Comparison of ENCODE assay signal across 22 cellular contexts in genomic region chr2:72173640-72174321, GRCh38. TPM values are rescaled to one million over a fixed set of nuclear protein-coding genes. Genes with fewer than 3 reads are reported as not detected.
DNase-seq lines count a peak whose midpoint lies in the region; ATAC-seq, FAIRE-seq and TF ChIP-seq lines count a peak whose summit lies in the region.
"Had no signal": no experiment of that assay in that cellular context is flagged by ENCODE, and none has a peak within 500 bp of the region (broad histone marks: within the 10 kb centered on the region; RNA-seq: fewer than 3 reads in every experiment).

No MANE protein-coding gene starts in this region.

- H3K9me2 ChIP-seq in GM23338 (ENCODE audit: insufficient read depth) = no peaks in the 10 kb centered on the region

- H3K27ac ChIP-seq in GM23338 (ENCODE audit: low read depth) (no peak overlapping the region), H1 (ENCODE audit: low read depth, low read length) (no peak overlapping the region), neuronal stem cell (replicated peaks; ENCODE audit: low read length) (no peak overlapping the region)
- H3K27ac ChIP-seq: epithelial cell of prostate, GM23248, right lobe of liver, suprapubic skin, VCaP had no signal

- H3K9me3 ChIP-seq in H1 (ENCODE audit: insufficient read depth in 2 of 2, low read depth in 1 of 2, low read length in 1 of 2) (no peaks in the 10 kb centered on the region), neuronal stem cell (replicated peaks in 1 of 2; ENCODE audit: control insufficient read depth in 2 of 2, insufficient read depth in 1 of 2, low read depth in 1 of 2, low read length in 2 of 2) (no peaks in the 10 kb centered on the region)
- H3K9me3 ChIP-seq: right lobe of liver, suprapubic skin had no signal

- no peak overlapping the region for H3K56ac ChIP-seq in H1 (replicated peaks; ENCODE audit: insufficient read length, low read depth, low read length)

- H3K36me3 Mint-ChIP-seq in GM23338 (ENCODE audit: low read depth) = no peaks in the 10 kb centered on the region; the same call in 2 of the 3 replicates

- H3K27me3 Mint-ChIP-seq in GM23338 (ENCODE audit: insufficient read depth, low read depth, poor library complexity) = peaks cover 3% of the 10 kb centered on the region
- H3K27me3 Mint-ChIP-seq: activated naive CD8-positive, alpha-beta T cell treated with anti-CD3 and anti-CD28 coated beads, Interleukin-2, amount 50 U/mL, for 24 hours had no signal

- no peak for TF ChIP-seq RAD21 in H1 (IDR thresholded peaks at IDR 0.05 in 1 of 2, conservative IDR thresholded peaks at IDR 0.05 in 1 of 2; ENCODE audit: low read depth in 2 of 2, low read length in 2 of 2)

- H2AFZ ChIP-seq in GM23338 = no peak overlapping the region
- H2AFZ ChIP-seq in H1 (ENCODE audit: low read length) = no peak overlapping the region
- H2AFZ ChIP-seq in neuronal stem cell (ENCODE audit: low read length) = peak overlapping the region; percentile 51
- H2AFZ ChIP-seq: GM23248 had no signal

- no peaks in the 10 kb centered on the region for H3K36me3 ChIP-seq in GM23338 (ENCODE audit: insufficient read depth)
- no peaks in the 10 kb centered on the region; a peak in 1 of 8 replicates for H3K36me3 ChIP-seq in H1 (ENCODE audit: control insufficient read depth in 2 of 4, insufficient read depth in 4 of 4, low read length in 3 of 4)
- H3K36me3 ChIP-seq in neuronal stem cell (replicated peaks in 1 of 2; ENCODE audit: control insufficient read depth in 2 of 2, insufficient read depth in 2 of 2, low read length in 2 of 2) = peaks cover 0 to 13% of the 10 kb centered on the region in 2 donors
- H3K36me3 ChIP-seq: right lobe of liver had no signal

- WGBS in H1 (ENCODE audit: extremely low coverage in 1 of 2, insufficient coverage in 1 of 2, insufficient read length in 1 of 2, insufficient replicate concordance in 2 of 2, low coverage in 1 of 2, low lambda C conversion rate in 2 of 2, missing lambda C conversion rate in 1 of 2), 2 experiments = 75% methylated on average over 8 of the region's 8 CpGs; no CpG with 5 or more reads in 1 of the 2 experiments
- no CpG with 5 or more reads among the region's 8 CpGs for WGBS in neuronal stem cell (ENCODE audit: extremely low coverage in 2 of 2, insufficient read length in 2 of 2, insufficient replicate concordance in 1 of 2), 2 donors

- H2BK12ac ChIP-seq in H1 (ENCODE audit: low read depth, low read length) (0 out of 2 replicates have a peak overlapping the region, but pooled peaks have one; percentile 29), neuronal stem cell (ENCODE audit: low read length) (no peak overlapping the region)

- DNase-seq in GM23338 (ENCODE audit: low spot score) (peak; percentile 15), RKO (ENCODE audit: low spot score) (peak; percentile 16), H1 (ENCODE audit: low read depth in 1 of 2, low spot score in 2 of 2) (no peak), neuronal stem cell (ENCODE audit: low spot score) (no peak), NCI-H510A treated with DMSO at 0.1 percent for 48 hours (lab: John Stamatoyannopoulos, UW) (no peak), NCI-H2081 (lab: John Stamatoyannopoulos, UW) (no peak)
- no peak for DNase-seq in effector CD8-positive, alpha-beta T cell (lab: John Stamatoyannopoulos, UW)
- DNase-seq: activated naive CD8-positive, alpha-beta T cell treated with anti-CD3 and anti-CD28 coated beads, Interleukin-2, amount 50 U/mL, for 24 hours; Calu3; GM23248; midbrain; MM.1S; NCI-H2029; NCI-H774; right lobe of liver; stimulated activated CD4-positive, alpha-beta T cell treated with anti-CD3 and anti-CD28 coated beads, Interleukin-1b, Interleukin-23, amount 100 ng/mL, for 48 hours had no signal

- no peak overlapping the region for H4K91ac ChIP-seq in H1 (replicated peaks; ENCODE audit: insufficient read length, low read length)
- H4K91ac ChIP-seq in neuronal stem cell (ENCODE audit: low read depth, low read length, poor library complexity) = no peak overlapping the region

- peak overlapping the region; percentile 32 for H3K4me2 ChIP-seq in GM23338
- peak overlapping the region; percentile 25 to 46; a peak in 3 of 4 replicates for H3K4me2 ChIP-seq in H1 (ENCODE audit: insufficient read depth in 1 of 2, low read depth in 2 of 2, low read length in 2 of 2)
- H3K4me2 ChIP-seq in neuronal stem cell (ENCODE audit: insufficient read depth, low read length, poor library complexity, severe bottlenecking) = no peak overlapping the region

- no peak overlapping the region for H2AK5ac ChIP-seq in H1 (ENCODE audit: low read depth, low read length)
- H2AK5ac ChIP-seq in neuronal stem cell (ENCODE audit: low read depth, low read length) = no peak overlapping the region

- no peaks in the 10 kb centered on the region for H3F3A ChIP-seq in GM23338 (replicated peaks; ENCODE audit: low read depth)

- H3K27me3 ChIP-seq in GM23338 (ENCODE audit: insufficient read depth) (no peaks in the 10 kb centered on the region), H1 (replicated peaks in 1 of 4; ENCODE audit: control insufficient read depth in 3 of 4, extremely low read depth in 1 of 4, insufficient read depth in 3 of 4, low read length in 3 of 4) (no peaks in the 10 kb centered on the region; a peak in 2 of 7 replicates), neuronal stem cell (ENCODE audit: control insufficient read depth in 3 of 3, insufficient read depth in 3 of 3, low read depth in 1 of 3, low read length in 3 of 3) (no peaks in the 10 kb centered on the region)
- H3K27me3 ChIP-seq: right lobe of liver, suprapubic skin had no signal

- H2BK5ac ChIP-seq in H1 (ENCODE audit: low read depth, low read length) (no peak overlapping the region), neuronal stem cell (ENCODE audit: low read length) (no peak overlapping the region)

- peak overlapping the region; percentile 13; the same call in 1 of the 2 replicates for H3K27ac Mint-ChIP-seq in GM23338
- H3K27ac Mint-ChIP-seq: activated naive CD8-positive, alpha-beta T cell treated with anti-CD3 and anti-CD28 coated beads, Interleukin-2, amount 50 U/mL, for 24 hours; activated T-helper 1 cell treated with anti-CD3 and anti-CD28 coated beads, Interleukin-12 subunit alpha, Interleukin-12 subunit beta, Interleukin-2, Interleukin-4 antibody, amounts not matched to agents 30 ng/mL and 10 ng/mL and 1 ng/mL, durations not matched to agents 14 hours and 24 hours and 36 hours had no signal

- TF ChIP-seq POLR2A in H1 (IDR thresholded peaks at IDR 0.05; ENCODE audit: control extremely low read depth in 1 of 2, low read depth in 2 of 2, low read length in 2 of 2) = no peak

- H3K4ac ChIP-seq in H1 (replicated peaks; ENCODE audit: insufficient read length, low read depth, low read length) (no peak overlapping the region), neuronal stem cell (ENCODE audit: low read length) (no peak overlapping the region)

- peak; percentile 89 for ATAC-seq in GM23338
- ATAC-seq: activated naive CD8-positive, alpha-beta T cell treated with anti-CD3 and anti-CD28 coated beads, Interleukin-2, amount 50 U/mL, for 24 hours; Panc1 had no signal

- 0 out of 2 replicates have a peak, but pooled peaks cover 2% of the 10 kb centered on the region for H3K23me2 ChIP-seq in H1 (ENCODE audit: low read depth, low read length)

- no peak overlapping the region for H3K14ac ChIP-seq in H1 (ENCODE audit: insufficient read length)
- no peak overlapping the region for H3K14ac ChIP-seq in neuronal stem cell (ENCODE audit: low read length)

- H3K18ac ChIP-seq in H1 (ENCODE audit: extremely low read depth, low read length) (no peak overlapping the region), neuronal stem cell (ENCODE audit: low read length) (peak overlapping the region; percentile 63)

- H4K8ac ChIP-seq in H1 (ENCODE audit: extremely low read depth, insufficient read depth, low read length) = no peak overlapping the region
- H4K8ac ChIP-seq in neuronal stem cell (ENCODE audit: low read depth, low read length) = peak overlapping the region; percentile 19

- peaks cover 20% of the 10 kb centered on the region for H3K4me1 Mint-ChIP-seq in GM23338
- H3K4me1 Mint-ChIP-seq: activated naive CD8-positive, alpha-beta T cell treated with anti-CD3 and anti-CD28 coated beads, Interleukin-2, amount 50 U/mL, for 24 hours had no signal

- no peak overlapping the region for H2BK20ac ChIP-seq in H1 (ENCODE audit: low read length)

- TF ChIP-seq EP300 in H1 (IDR thresholded peaks at IDR 0.05; ENCODE audit: borderline replicate concordance in 1 of 2, low read depth in 2 of 2, low read length in 2 of 2) = no peak

- H4K20me1 ChIP-seq in GM23338 (replicated peaks; ENCODE audit: insufficient read depth) (no peaks in the 10 kb centered on the region; the same call in 1 of the 2 replicates), H1 (replicated peaks in 1 of 2; ENCODE audit: control insufficient read depth in 1 of 2, insufficient read depth in 2 of 2, low read length in 2 of 2) (no peaks in the 10 kb centered on the region)

- H3K79me2 ChIP-seq in GM23338 (replicated peaks; ENCODE audit: insufficient read depth) = no peaks in the 10 kb centered on the region
- H3K79me2 ChIP-seq in H1 (ENCODE audit: control insufficient read depth in 1 of 2, insufficient read depth in 2 of 2, low read length in 2 of 2) = no peaks in the 10 kb centered on the region

- POLR2A ChIA-PET in H1 (lab: Charles Lee; ENCODE audit: partially characterized antibody) = interaction anchor here (1.5 kb wide), 1 partner anchor 13 kb away, joined by 3 read pairs; no protein-coding TSS in a partner anchor

- H3K4me3 Mint-ChIP-seq in GM23338 = no peak overlapping the region
- H3K4me3 Mint-ChIP-seq: activated naive CD8-positive, alpha-beta T cell treated with anti-CD3 and anti-CD28 coated beads, Interleukin-2, amount 50 U/mL, for 24 hours; activated T-helper 1 cell treated with anti-CD3 and anti-CD28 coated beads, Interleukin-12 subunit alpha, Interleukin-12 subunit beta, Interleukin-2, Interleukin-4 antibody, amounts not matched to agents 30 ng/mL and 10 ng/mL and 1 ng/mL, durations not matched to agents 14 hours and 24 hours and 36 hours had no signal

- FAIRE-seq in H1 (lab: Jason Lieb, UNC) = no peak
- FAIRE-seq: keratinocyte had no signal

- H3K4me1 ChIP-seq in GM23338 (ENCODE audit: insufficient read depth) (peaks cover 17% of the 10 kb centered on the region), H1 (replicated peaks in 1 of 4; ENCODE audit: control insufficient read depth in 3 of 4, insufficient read depth in 4 of 4, low read length in 3 of 4) (peaks cover 2 to 10% (median 7%) of the 10 kb centered on the region in 4 experiments; a peak in 4 of 7 replicates), neuronal stem cell (ENCODE audit: control insufficient read depth in 2 of 2, insufficient read depth in 1 of 2, low read depth in 1 of 2, low read length in 2 of 2) (peaks cover 9 to 13% of the 10 kb centered on the region in 2 donors)
- H3K4me1 ChIP-seq: right lobe of liver, suprapubic skin had no signal

- H2BK120ac ChIP-seq in H1 (replicated peaks; ENCODE audit: low read depth, low read length) = no peak overlapping the region
- no peak overlapping the region for H2BK120ac ChIP-seq in neuronal stem cell (ENCODE audit: low read depth, low read length)

- H3K9me3 Mint-ChIP-seq in GM23338 = no peaks in the 10 kb centered on the region
- H3K9me3 Mint-ChIP-seq: activated naive CD8-positive, alpha-beta T cell treated with anti-CD3 and anti-CD28 coated beads, Interleukin-2, amount 50 U/mL, for 24 hours; activated T-helper 1 cell treated with anti-CD3 and anti-CD28 coated beads, Interleukin-12 subunit alpha, Interleukin-12 subunit beta, Interleukin-2, Interleukin-4 antibody, amounts not matched to agents 30 ng/mL and 10 ng/mL and 1 ng/mL, durations not matched to agents 14 hours and 24 hours and 36 hours had no signal

- H3K23ac ChIP-seq in H1 (ENCODE audit: insufficient read length) (no peak overlapping the region), neuronal stem cell (ENCODE audit: low read depth, low read length, poor library complexity) (no peak overlapping the region)

- CTCF ChIA-PET in H1 (lab: Charles Lee; ENCODE audit: partially characterized antibody) = interaction anchor here (1.3 to 1.4 kb wide), 2 partner anchors 21 to 250 kb away, joined by 3 read pairs; no protein-coding TSS in a partner anchor

- H3K79me1 ChIP-seq in H1 (ENCODE audit: low read depth, low read length) = no peaks in the 10 kb centered on the region
- H3K79me1 ChIP-seq in neuronal stem cell (ENCODE audit: low read depth, low read length) = no peaks in the 10 kb centered on the region

- H3K9ac ChIP-seq in H1 (replicated peaks in 1 of 4; ENCODE audit: extremely low read depth in 1 of 4, low read depth in 3 of 4, low read length in 3 of 4) (no peak overlapping the region), neuronal stem cell (ENCODE audit: low read depth, low read length, poor library complexity) (no peak overlapping the region)
- H3K9ac ChIP-seq: GM23248 had no signal

- no peak overlapping the region for H4K5ac ChIP-seq in H1 (ENCODE audit: insufficient read length, low read depth, low read length)

- TF ChIP-seq CTCF in GM23338 (conservative IDR thresholded peaks at IDR 0.05; ENCODE audit: low read depth in 2 of 2) (no peak), H1 (IDR thresholded peaks at IDR 0.05; ENCODE audit: control extremely low read depth in 1 of 3, insufficient read depth in 1 of 3, low read depth in 1 of 3, low read length in 3 of 3) (no peak)

- H2BK15ac ChIP-seq in H1 (ENCODE audit: low read length) (no peak overlapping the region), neuronal stem cell (ENCODE audit: low read length) (no peak overlapping the region)

- H3K4me3 ChIP-seq in GM23338 (no peak overlapping the region), H1 (ENCODE audit: extremely low read depth in 1 of 4, insufficient read depth in 2 of 4, low read depth in 3 of 4, low read length in 4 of 4) (no peak overlapping the region; a peak in 1 of 8 replicates), neuronal stem cell (ENCODE audit: low read length in 2 of 2) (no peak overlapping the region)
- H3K4me3 ChIP-seq: GM23248, right lobe of liver, suprapubic skin had no signal

RNA-seq across cellular contexts. Expression of gene CYP26B1, which starts 26.1 kb away (rescaled TPM):
- 0.16 and 0.31 TPM in 2 replicates for total RNA-seq in GM23338 (2014; rRNA removed; shearing (Covaris generic))
- polyA plus RNA-seq in GM23338 (2016; fragmentation: Nextera tagmentation; extraction: Ambion mirVana) (0.05 and 0.07 TPM in 2 replicates), H1 (2011; rRNA removed) (0.06 and 0.19 TPM in 2 replicates)
- total RNA-seq in H1 (2021; fragmentation: NEBNext Ultra II Directional; extraction: Animal tissue kit (Norgen Biotek cat#: 25700)) = 0.36 and 0.69 TPM in 2 replicates
- 0.34 TPM for polyA plus RNA-seq in H1 (2011; cell fraction: cytosol; rRNA removed)
- 0.53 TPM for polyA plus RNA-seq in H1 (2011; cell fraction: nucleus; rRNA removed)
- 0.08 to 0.77 TPM (median 0.23 TPM) in 4 replicates for polyA plus RNA-seq in H1 (2012, experiment 1 of 2)
- 0.08 TPM for polyA plus RNA-seq in H1 (2012, experiment 2 of 2)
- polyA plus RNA-seq in H1 (2013, experiment 1 of 2) = 0.12 TPM
- 0.09 TPM for polyA plus RNA-seq in H1 (2013, experiment 2 of 2)
- 0.13 and 0.24 TPM in 2 replicates for polyA minus RNA-seq in H1 (2011; rRNA and poly(A)+ RNA removed)
- not detected for polyA minus RNA-seq in H1 (2011; cell fraction: cytosol; rRNA and poly(A)+ RNA removed)
- 0.10 TPM for polyA minus RNA-seq in H1 (2011; cell fraction: nucleus; rRNA and poly(A)+ RNA removed)
- polyA plus RNA-seq in neuronal stem cell (2013, experiment 1 of 2) = 1.0 TPM
- polyA plus RNA-seq in neuronal stem cell (2013, experiment 2 of 2) = 0.68 TPM
- total RNA-seq: activated T-helper 1 cell treated with anti-CD3 and anti-CD28 coated beads, Interleukin-12 subunit alpha, Interleukin-12 subunit beta, Interleukin-2, Interleukin-4 antibody, amounts not matched to agents 30 ng/mL and 10 ng/mL and 1 ng/mL, durations not matched to agents 14 hours and 24 hours and 36 hours had no signal

Comparison
In these comparisons a context has a peak if more than half of its experiments do, and no peak if none do; other contexts are left out.
1. DNase-seq: peak in GM23338 (single experiment) and RKO (single experiment); none in H1 (0 of 2), neuronal stem cell (single experiment), effector CD8-positive, alpha-beta T cell (single experiment), NCI-H510A treated with DMSO at 0.1 percent for 48 hours (single experiment) and NCI-H2081 (0 of 2).